ENCODE assay signal across 2 cellular contexts in the genomic region with DNA sequence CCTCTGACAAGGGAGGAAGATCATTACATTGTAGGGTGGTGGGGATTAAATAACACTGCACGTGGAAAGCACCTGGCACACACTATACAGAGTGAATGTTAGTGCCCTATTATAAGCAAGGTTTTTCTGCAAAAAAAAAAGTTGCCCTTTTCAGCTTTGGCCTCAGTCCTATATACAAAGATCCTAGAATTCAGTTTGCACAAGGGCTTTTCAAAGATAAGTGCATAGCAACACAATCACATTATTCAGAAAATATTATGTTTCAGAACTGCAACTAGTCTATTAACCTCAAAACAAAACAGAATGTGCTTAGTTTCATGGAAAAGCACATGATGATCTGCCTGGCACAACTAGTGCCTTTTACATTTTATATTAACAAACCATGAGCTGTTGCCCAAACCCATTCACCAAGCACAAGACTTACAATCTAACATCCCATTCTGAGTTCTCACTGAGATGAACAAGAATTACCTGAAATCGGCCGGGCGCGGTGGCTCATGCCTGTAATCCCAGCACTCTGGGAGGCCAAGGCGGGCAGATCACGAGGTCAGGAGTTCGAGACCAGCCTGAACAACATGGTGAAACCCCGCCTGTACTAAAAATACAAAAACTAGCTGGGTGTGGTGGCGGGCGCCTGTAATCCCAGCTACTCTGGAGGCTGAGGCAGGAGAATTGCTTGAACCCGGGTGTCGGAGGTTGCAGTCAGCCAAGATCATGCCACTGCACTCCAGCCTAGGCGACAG.
TF ChIP-seq lines count a peak whose summit lies in the region.

No MANE protein-coding gene starts in this region.

TF ChIP-seq in SK-N-SH, 30 proteins besides CTCF, POLR2A, EP300 and RAD21 (continued from another document):
- TF ChIP-seq CHD2 (IDR thresholded peaks at IDR 0.05; ENCODE audit: low read length, partially characterized antibody): no peak
TF ChIP-seq in SK-N-SH: peak in this region for 0.

TF ChIP-seq in SK-N-SH treated with all-trans-retinoic acid at 6 μM for 48 hours, 23 proteins besides CTCF, POLR2A, EP300 and RAD21 (continued from another document):
- TF ChIP-seq, protein P1, sequence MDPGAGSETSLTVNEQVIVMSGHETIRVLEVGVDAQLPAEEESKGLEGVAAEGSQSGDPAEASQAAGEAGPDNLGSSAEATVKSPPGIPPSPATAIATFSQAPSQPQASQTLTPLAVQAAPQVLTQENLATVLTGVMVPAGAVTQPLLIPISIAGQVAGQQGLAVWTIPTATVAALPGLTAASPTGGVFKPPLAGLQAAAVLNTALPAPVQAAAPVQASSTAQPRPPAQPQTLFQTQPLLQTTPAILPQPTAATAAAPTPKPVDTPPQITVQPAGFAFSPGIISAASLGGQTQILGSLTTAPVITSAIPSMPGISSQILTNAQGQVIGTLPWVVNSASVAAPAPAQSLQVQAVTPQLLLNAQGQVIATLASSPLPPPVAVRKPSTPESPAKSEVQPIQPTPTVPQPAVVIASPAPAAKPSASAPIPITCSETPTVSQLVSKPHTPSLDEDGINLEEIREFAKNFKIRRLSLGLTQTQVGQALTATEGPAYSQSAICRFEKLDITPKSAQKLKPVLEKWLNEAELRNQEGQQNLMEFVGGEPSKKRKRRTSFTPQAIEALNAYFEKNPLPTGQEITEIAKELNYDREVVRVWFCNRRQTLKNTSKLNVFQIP (CRISPR knock-in tag; IDR thresholded peaks at IDR 0.05; ENCODE audit: borderline replicate concordance, low read depth): no peak
- TF ChIP-seq ISL1 (CRISPR knock-in tag; IDR thresholded peaks at IDR 0.05): no peak
